Comparison of ENCODE assay signal across 27 cellular contexts in the genomic region with DNA sequence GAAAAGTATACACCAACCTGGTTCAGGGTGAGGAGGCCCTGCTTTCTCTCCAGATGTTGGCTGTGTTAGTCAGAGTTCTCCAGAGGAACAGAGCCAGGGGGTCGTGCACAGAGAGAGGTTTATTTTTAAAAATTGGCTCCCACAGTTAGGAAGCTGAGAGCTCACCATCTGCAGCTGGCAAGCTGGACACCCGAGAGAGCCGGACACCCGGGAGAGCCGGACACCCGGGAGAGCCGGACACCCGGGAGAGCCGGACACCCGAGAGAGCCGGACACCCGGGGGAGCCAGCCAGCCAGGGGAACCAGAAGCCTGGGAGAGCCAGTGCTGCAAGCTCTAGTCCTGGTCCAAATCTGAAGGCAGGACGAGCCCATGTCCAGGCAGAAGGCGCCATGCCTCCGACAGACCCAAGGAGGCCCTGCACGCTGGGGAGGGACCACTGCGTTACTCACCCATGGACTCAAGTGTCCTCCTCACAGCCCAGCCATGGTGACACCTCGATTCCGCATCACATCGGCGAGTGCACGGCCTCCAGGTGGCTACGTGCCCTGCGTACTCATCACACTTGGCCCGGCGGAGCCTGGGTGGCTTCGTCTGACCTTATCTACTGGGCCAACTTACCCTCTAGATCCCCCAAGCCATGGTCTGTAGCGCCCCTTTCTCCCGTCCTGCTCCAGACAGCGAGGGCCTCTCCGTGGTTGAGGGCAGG.
DNase-seq lines count a peak whose midpoint lies in the region; ATAC-seq and TF ChIP-seq lines count a peak whose summit lies in the region.
"Had no signal": no experiment of that assay in that cellular context is flagged by ENCODE, and none has a peak within 500 bp of the region (broad histone marks: within the 10 kb centered on the region; RNA-seq: fewer than 3 reads in every experiment).

No MANE protein-coding gene starts in this region.

- TF ChIP-seq CTCF in RWPE2 (IDR thresholded peaks at IDR 0.05; ENCODE audit: poor library complexity, severe bottlenecking), result no peak
- no peak for TF ChIP-seq CTCF in vagina (IDR thresholded peaks at IDR 0.05)

- H3K4me3 ChIP-seq in RWPE2 (ENCODE audit: severe bottlenecking) (no peak overlapping the region), neuronal stem cell (ENCODE audit: low read length in 2 of 2) (no peak overlapping the region), vagina (no peak overlapping the region)
- H3K4me3 ChIP-seq: GM12878, K562 had no signal

- H3K9ac ChIP-seq in neuronal stem cell (ENCODE audit: low read depth, low read length, poor library complexity), result no peak overlapping the region

- H3K27me3 ChIP-seq in RWPE2 (ENCODE audit: insufficient read depth, poor library complexity, severe bottlenecking), result peaks cover 22% of the 10 kb centered on the region
- peaks cover 2 to 54% (median 20%) of the 10 kb centered on the region in 3 experiments for H3K27me3 ChIP-seq in neuronal stem cell (ENCODE audit: control insufficient read depth in 3 of 3, insufficient read depth in 3 of 3, low read depth in 1 of 3, low read length in 3 of 3)
- no peaks in the 10 kb centered on the region for H3K27me3 ChIP-seq in vagina

- ATAC-seq in RWPE2 (ENCODE audit: low read depth), result no peak
- ATAC-seq: GM12878, HepG2, K562 had no signal

- peaks cover 57% of the 10 kb centered on the region for H3K27me3 Mint-ChIP-seq in activated naive CD8-positive, alpha-beta T cell treated with anti-CD3 and anti-CD28 coated beads for 36 hours

- H2BK120ac ChIP-seq in neuronal stem cell (ENCODE audit: low read depth, low read length), result peak overlapping the region; percentile 41

- no peak overlapping the region for H2BK15ac ChIP-seq in neuronal stem cell (ENCODE audit: low read length)

- H3K9me3 ChIP-seq in RWPE2 (ENCODE audit: severe bottlenecking), result no peaks in the 10 kb centered on the region
- H3K9me3 ChIP-seq in neuronal stem cell (replicated peaks in 1 of 2; ENCODE audit: control insufficient read depth in 2 of 2, insufficient read depth in 1 of 2, low read depth in 1 of 2, low read length in 2 of 2), result no peaks in the 10 kb centered on the region
- no peaks in the 10 kb centered on the region for H3K9me3 ChIP-seq in vagina

- H3K36me3 ChIP-seq in RWPE2 (ENCODE audit: low read depth) (no peaks in the 10 kb centered on the region), neuronal stem cell (replicated peaks in 1 of 2; ENCODE audit: control insufficient read depth in 2 of 2, insufficient read depth in 2 of 2, low read length in 2 of 2) (no peaks in the 10 kb centered on the region), vagina (no peaks in the 10 kb centered on the region)

- no peaks in the 10 kb centered on the region for H3K79me1 ChIP-seq in neuronal stem cell (ENCODE audit: low read depth, low read length)

- peak overlapping the region; percentile 19 for H4K8ac ChIP-seq in neuronal stem cell (ENCODE audit: low read depth, low read length)

- TF ChIP-seq POLR2A in vagina (IDR thresholded peaks at IDR 0.05), result no peak

- peak overlapping the region; percentile 11 for H3K18ac ChIP-seq in neuronal stem cell (ENCODE audit: low read length)

- H3K9me3 Mint-ChIP-seq in activated naive CD8-positive, alpha-beta T cell treated with anti-CD3 and anti-CD28 coated beads for 36 hours, result no peaks in the 10 kb centered on the region

- H3K4me1 ChIP-seq in RWPE2 (ENCODE audit: insufficient read depth, poor library complexity, severe bottlenecking) (no peaks in the 10 kb centered on the region), neuronal stem cell (ENCODE audit: control insufficient read depth in 2 of 2, insufficient read depth in 1 of 2, low read depth in 1 of 2, low read length in 2 of 2) (no peaks in the 10 kb centered on the region), vagina (peaks cover 4% of the 10 kb centered on the region)

- no peak overlapping the region for H3K4ac ChIP-seq in neuronal stem cell (ENCODE audit: low read length)

- H3K4me2 ChIP-seq in neuronal stem cell (ENCODE audit: insufficient read depth, low read length, poor library complexity, severe bottlenecking), result no peak overlapping the region

- no peak overlapping the region for H3K27ac ChIP-seq in RWPE2 (ENCODE audit: poor library complexity, severe bottlenecking)
- no peak overlapping the region for H3K27ac ChIP-seq in neuronal stem cell (replicated peaks; ENCODE audit: low read length)
- H3K27ac ChIP-seq in vagina, result no peak overlapping the region
- H3K27ac ChIP-seq: HL-60, RWPE1 had no signal

- H3K4me1 Mint-ChIP-seq in activated naive CD8-positive, alpha-beta T cell treated with anti-CD3 and anti-CD28 coated beads for 36 hours, result peaks cover 19% of the 10 kb centered on the region

- intact Hi-C loops in vagina (cut with DNase I), result no loop called here

- H3K27ac Mint-ChIP-seq in activated naive CD8-positive, alpha-beta T cell treated with anti-CD3 and anti-CD28 coated beads for 36 hours, result no peak overlapping the region
- H3K27ac Mint-ChIP-seq: CD4-positive, CD25-positive, alpha-beta regulatory T cell; H9 had no signal

- no peak overlapping the region for H2BK12ac ChIP-seq in neuronal stem cell (ENCODE audit: low read length)

- H3K4me3 Mint-ChIP-seq in activated naive CD8-positive, alpha-beta T cell treated with anti-CD3 and anti-CD28 coated beads for 36 hours, result no peak overlapping the region
- H3K4me3 Mint-ChIP-seq: H9 had no signal

- H3K14ac ChIP-seq in neuronal stem cell (ENCODE audit: low read length), result peak overlapping the region; percentile 63

- H4K91ac ChIP-seq in neuronal stem cell (ENCODE audit: low read depth, low read length, poor library complexity), result no peak overlapping the region

- no CpG with 5 or more reads among the region's 31 CpGs for WGBS in neuronal stem cell (ENCODE audit: extremely low coverage in 2 of 2, insufficient read length in 2 of 2, insufficient replicate concordance in 1 of 2), 2 donors

- no peak overlapping the region for H2BK5ac ChIP-seq in neuronal stem cell (ENCODE audit: low read length)

- H3K23ac ChIP-seq in neuronal stem cell (ENCODE audit: low read depth, low read length, poor library complexity), result peak overlapping the region; percentile 25

- H2AFZ ChIP-seq in neuronal stem cell (ENCODE audit: low read length), result no peak overlapping the region

- H2AK5ac ChIP-seq in neuronal stem cell (ENCODE audit: low read depth, low read length), result peak overlapping the region; percentile 63

- H3K36me3 Mint-ChIP-seq in activated naive CD8-positive, alpha-beta T cell treated with anti-CD3 and anti-CD28 coated beads for 36 hours, result no peaks in the 10 kb centered on the region
- H3K36me3 Mint-ChIP-seq: CD4-positive, CD25-positive, alpha-beta regulatory T cell had no signal

- peak; percentile 50 for DNase-seq in activated CD8-positive, alpha-beta memory T cell treated with anti-CD3 and anti-CD28 coated beads for 24 hours
- no peak for DNase-seq in activated CD8-positive, alpha-beta memory T cell treated with anti-CD3 and anti-CD28 coated beads, Interleukin-2, amount 50 U/mL, for 4 hours
- DNase-seq in RWPE2 (ENCODE audit: low spot score) (peak; percentile 57), neuronal stem cell (ENCODE audit: low spot score) (no peak), vagina (ENCODE audit: extremely low spot score in 2 of 2) (peak; percentile 56 to 85), NCI-H2196 (lab: John Stamatoyannopoulos, UW; ENCODE audit: unreplicated experiment) (no peak), ureter (ENCODE audit: low spot score) (no peak)
- DNase-seq in activated naive CD8-positive, alpha-beta T cell treated with anti-CD3 and anti-CD28 coated beads for 36 hours, result no peak
- DNase-seq: CD4-positive, CD25-positive, alpha-beta regulatory T cell; COR-L47; DMS 273 treated with DMSO at 0.1 percent for 48 hours; DMS79 treated with DMSO at 0.1 percent for 48 hours; H9; MM.1S; NCI-H1048; NCI-H1417 treated with DMSO at 0.1 percent for 48 hours; NCI-H187; NCI-H2227 treated with DMSO at 0.1 percent for 48 hours; NCI-H524; NCI-H774; NK-92 treated with Interleukin-12 subunit alpha and Interleukin-12 subunit beta, amount 100 ng/mL, for 24 hours; SIG-M5 had no signal

Comparison
In these comparisons a context has a peak if more than half of its experiments do, and no peak if none do; other contexts are left out.
1. DNase-seq: peak in activated CD8-positive, alpha-beta memory T cell treated with anti-CD3 and anti-CD28 coated beads for 24 hours (single experiment), RWPE2 (single experiment) and vagina (2 of 2); none in activated CD8-positive, alpha-beta memory T cell treated with anti-CD3 and anti-CD28 coated beads, Interleukin-2, amount 50 U/mL, for 4 hours (single experiment), neuronal stem cell (single experiment), NCI-H2196 (single experiment), ureter (single experiment) and activated naive CD8-positive, alpha-beta T cell treated with anti-CD3 and anti-CD28 coated beads for 36 hours (single experiment).